Comparison of ENCODE assay signal across 29 cellular contexts in the genomic region with DNA sequence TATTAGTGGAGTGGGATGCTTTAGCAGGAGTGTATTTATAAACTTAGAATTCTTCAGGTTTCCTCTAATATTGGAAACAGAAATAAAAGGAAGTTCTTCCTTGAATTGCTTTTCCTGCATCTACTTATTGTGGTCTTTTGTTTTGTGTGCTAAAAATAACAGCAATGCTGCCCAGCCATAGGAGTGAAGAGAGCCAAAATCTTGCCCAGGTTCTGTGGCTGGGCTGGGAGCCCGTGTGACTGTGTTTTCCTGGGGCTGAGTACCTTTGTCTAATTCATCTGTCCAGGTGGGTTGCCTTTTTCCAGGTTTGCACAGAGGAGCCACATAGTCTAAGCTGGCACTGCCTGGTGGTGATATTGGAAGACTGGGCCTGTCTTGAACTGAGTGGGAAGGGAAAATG.
"Had no signal": no experiment of that assay in that cellular context is flagged by ENCODE, and none has a peak within 500 bp of the region (broad histone marks: within the 10 kb centered on the region; RNA-seq: fewer than 3 reads in every experiment).

No MANE protein-coding gene starts in this region.

- H3K27me3 ChIP-seq: body of pancreas, SJSA1 had no signal

- H3K9me3 Mint-ChIP-seq: activated CD8-positive, alpha-beta T cell treated with anti-CD3 and anti-CD28 coated beads for 36 hours; activated naive CD4-positive, alpha-beta T cell treated with anti-CD3 and anti-CD28 coated beads, Interleukin-2, amount 50 U/mL, for 24 hours; central memory CD8-positive, alpha-beta T cell; T-helper 1 cell treated with Interleukin-12 subunit alpha and Interleukin-12 subunit beta and Interleukin-4 antibody, amounts not matched to agents 30 μg/mL and 1 μg/mL, for 36 hours had no signal

- H3K4me1 Mint-ChIP-seq: activated naive CD4-positive, alpha-beta T cell treated with anti-CD3 and anti-CD28 coated beads, Interleukin-2, amount 50 U/mL, for 24 hours; central memory CD8-positive, alpha-beta T cell; IgD-negative memory B cell had no signal

- H3K4me3 ChIP-seq: body of pancreas, SJSA1 had no signal

- H3K27me3 Mint-ChIP-seq: central memory CD8-positive, alpha-beta T cell had no signal

- H3K27ac ChIP-seq: body of pancreas, RWPE1, SJSA1 had no signal

- ATAC-seq: activated CD4-positive, CD25-positive, alpha-beta regulatory T cell treated with anti-CD3 and anti-CD28 coated beads, Interleukin-2, amount 50 U/mL, for 24 hours; activated CD8-positive, alpha-beta T cell treated with anti-CD3 and anti-CD28 coated beads for 36 hours; body of pancreas; Panc1 had no signal

- H3K27ac Mint-ChIP-seq: activated CD8-positive, alpha-beta T cell treated with anti-CD3 and anti-CD28 coated beads for 36 hours; activated naive CD4-positive, alpha-beta T cell treated with anti-CD3 and anti-CD28 coated beads, Interleukin-2, amount 50 U/mL, for 24 hours; IgD-negative memory B cell; T-helper 1 cell treated with Interleukin-12 subunit alpha and Interleukin-12 subunit beta and Interleukin-4 antibody, amounts not matched to agents 30 μg/mL and 1 μg/mL, for 36 hours had no signal

- H3K36me3 Mint-ChIP-seq: activated naive CD4-positive, alpha-beta T cell treated with anti-CD3 and anti-CD28 coated beads, Interleukin-2, amount 50 U/mL, for 24 hours; IgD-negative memory B cell had no signal

- H3K4me3 Mint-ChIP-seq: activated CD8-positive, alpha-beta T cell treated with anti-CD3 and anti-CD28 coated beads for 36 hours; activated naive CD4-positive, alpha-beta T cell treated with anti-CD3 and anti-CD28 coated beads, Interleukin-2, amount 50 U/mL, for 24 hours; central memory CD8-positive, alpha-beta T cell; IgD-negative memory B cell; T-helper 1 cell treated with Interleukin-12 subunit alpha and Interleukin-12 subunit beta and Interleukin-4 antibody, amounts not matched to agents 30 μg/mL and 1 μg/mL, for 36 hours had no signal

- DNase-seq: activated CD4-positive, alpha-beta T cell treated with anti-CD3 and anti-CD28 coated beads for 4 hours; activated CD8-positive, alpha-beta memory T cell treated with anti-CD3 and anti-CD28 coated beads, Interleukin-2, amount 50 U/mL, for 48 hours; activated CD8-positive, alpha-beta T cell treated with anti-CD3 and anti-CD28 coated beads for 36 hours; activated effector memory CD4-positive, alpha-beta T cell treated with Interleukin-2 at 50 U/mL for 16 hours; activated naive CD4-positive, alpha-beta T cell; activated T-cell treated with anti-CD3 and anti-CD28 coated beads, Interleukin-2, amount 50 U/mL, for 1 hour; aorta; body of pancreas; KG1; NCI-H1048; NCI-H1417 treated with DMSO at 0.1 percent for 48 hours; NCI-H1694 treated with DMSO at 0.1 percent for 48 hours; NCI-H2029 treated with DMSO at 0.1 percent for 48 hours; NCI-H2171; NCI-H2227 treated with DMSO at 0.1 percent for 48 hours; NCI-H446 treated with DMSO at 0.1 percent for 48 hours; NCI-H524 treated with DMSO at 0.1 percent for 48 hours; NCI-H774; NK-92 treated with Interleukin-12 subunit alpha and Interleukin-12 subunit beta, amount 100 ng/mL, for 24 hours; OCI-M1; SHP77 had no signal
